In genomic region chr11:120958185-120958584, GRCh38 we compare ENCODE assay signal across 2 cellular contexts.
TF ChIP-seq lines count a peak whose summit lies in the region.

No MANE protein-coding gene starts in this region.

TF ChIP-seq in K562, 482 proteins besides CTCF, POLR2A, EP300 and RAD21:
- TF ChIP-seq DNMT1 (IDR thresholded peaks at IDR 0.05) (no peak), ZBTB49 (CRISPR knock-in tag; IDR thresholded peaks at IDR 0.05; ENCODE audit: borderline replicate concordance) (no peak), SRSF9 (IDR thresholded peaks at IDR 0.05; ENCODE audit: borderline replicate concordance, low read depth, low read length) (no peak), JUNB (CRISPR knock-in tag; conservative IDR thresholded peaks at IDR 0.05) (no peak), ZNF347 (CRISPR knock-in tag; IDR thresholded peaks at IDR 0.05; ENCODE audit: low read depth) (no peak), ZNF282 (CRISPR knock-in tag; IDR thresholded peaks at IDR 0.05) (no peak), ATF6 (CRISPR knock-in tag; IDR thresholded peaks at IDR 0.05) (no peak), KDM1A (IDR thresholded peaks at IDR 0.05) (no peak), HNRNPUL1 (IDR thresholded peaks at IDR 0.05; ENCODE audit: low read length) (no peak), AFF1 (IDR thresholded peaks at IDR 0.05; ENCODE audit: low read depth in 1 of 2, partially characterized antibody in 2 of 2) (no peak), NELFE (IDR thresholded peaks at IDR 0.05; ENCODE audit: insufficient read depth, insufficient read length) (no peak), CBFA2T3 (IDR thresholded peaks at IDR 0.05) (no peak), RFX1 (IDR thresholded peaks at IDR 0.05) (no peak), CHD2 (IDR thresholded peaks at IDR 0.05; ENCODE audit: low read depth, low read length) (no peak), ZNF696 (CRISPR knock-in tag; conservative IDR thresholded peaks at IDR 0.05) (no peak), ZNF586 (CRISPR knock-in tag; conservative IDR thresholded peaks at IDR 0.05) (no peak), FOXP1 (CRISPR knock-in tag; IDR thresholded peaks at IDR 0.05) (no peak), ZNF655 (CRISPR knock-in tag; IDR thresholded peaks at IDR 0.05) (no peak)
TF ChIP-seq in K562: peak in this region for 0.

TF ChIP-seq in H1, 55 proteins besides CTCF, POLR2A, EP300 and RAD21:
- TF ChIP-seq TEAD4 (IDR thresholded peaks at IDR 0.05; ENCODE audit: low read depth, low read length) (no peak), KDM4A (IDR thresholded peaks at IDR 0.05; ENCODE audit: low read depth, low read length, severe bottlenecking) (no peak)
